20 cellular contexts compared by ENCODE assay signal in the genomic region with DNA sequence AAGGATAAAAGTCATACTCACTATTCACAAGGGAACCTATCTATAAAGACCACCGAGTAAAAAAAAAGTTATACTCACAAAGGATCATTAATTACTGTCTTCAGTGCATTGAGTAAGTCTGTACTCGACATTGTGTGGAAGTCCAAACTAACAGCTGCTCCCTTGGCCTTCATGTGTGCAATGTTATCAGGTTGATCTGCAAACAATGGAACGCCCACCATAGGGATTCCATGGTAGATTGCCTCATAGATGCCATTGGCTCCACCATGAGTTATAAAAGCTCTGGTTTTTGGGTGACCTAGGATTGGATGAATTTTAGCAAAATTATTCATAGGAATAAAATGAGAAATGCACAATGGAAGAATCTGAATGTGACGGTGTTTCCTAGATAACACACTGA. TPM values are rescaled to one million over a fixed set of nuclear protein-coding genes. Genes with fewer than 3 reads are reported as not detected.
DNase-seq lines count a peak whose midpoint lies in the region; ATAC-seq, FAIRE-seq and TF ChIP-seq lines count a peak whose summit lies in the region.
"Had no signal": no experiment of that assay in that cellular context is flagged by ENCODE, and none has a peak within 500 bp of the region (broad histone marks: within the 10 kb centered on the region; RNA-seq: fewer than 3 reads in every experiment).

No MANE protein-coding gene starts in this region.

- H4K20me1 ChIP-seq in GM23338 (replicated peaks; ENCODE audit: insufficient read depth) (no peaks in the 10 kb centered on the region), astrocyte (ENCODE audit: insufficient read depth, low read length) (no peaks in the 10 kb centered on the region), Karpas-422 (ENCODE audit: insufficient read depth, low read depth, low read length) (no peaks in the 10 kb centered on the region)

- H3K9me3 Mint-ChIP-seq in GM23338 (no peaks in the 10 kb centered on the region), astrocyte (ENCODE audit: unreplicated experiment) (peaks cover 1% of the 10 kb centered on the region)

- H3K4me3 ChIP-seq in GM23338 (no peak overlapping the region), astrocyte (ENCODE audit: insufficient read depth, low read depth, low read length) (no peak overlapping the region), liver (ENCODE audit: low read depth in 1 of 3, low read length in 3 of 3) (no peak overlapping the region), Karpas-422 (ENCODE audit: low read length) (no peak overlapping the region)
- H3K4me3 ChIP-seq: GM23248 had no signal

- FAIRE-seq in astrocyte (lab: Jason Lieb, UNC), result no peak
- FAIRE-seq: D721Med, GM12892, GM18507, H54, HTR-8/SVneo had no signal

- no peak overlapping the region for H3K4me3 Mint-ChIP-seq in GM23338
- H3K4me3 Mint-ChIP-seq in astrocyte (ENCODE audit: unreplicated experiment), result no peak overlapping the region
- H3K4me3 Mint-ChIP-seq: CD4-positive, CD25-positive, alpha-beta regulatory T cell; CD8-positive, alpha-beta memory T cell; IgD-negative memory B cell had no signal

- H3K4me2 ChIP-seq in GM23338 (no peak overlapping the region), astrocyte (ENCODE audit: low read length) (no peak overlapping the region), Karpas-422 (ENCODE audit: low read depth, low read length, poor library complexity, severe bottlenecking) (no peak overlapping the region)

- WGBS in liver, result 42% methylated on average over 4 of the region's 4 CpGs

- no peaks in the 10 kb centered on the region for H3K27me3 ChIP-seq in GM23338 (ENCODE audit: insufficient read depth)
- H3K27me3 ChIP-seq in astrocyte (ENCODE audit: insufficient read depth, low read length), result no peaks in the 10 kb centered on the region
- no peaks in the 10 kb centered on the region for H3K27me3 ChIP-seq in liver (ENCODE audit: control insufficient read depth in 4 of 4, insufficient read depth in 4 of 4, low read length in 3 of 4)
- H3K27me3 ChIP-seq in Karpas-422 (ENCODE audit: low read length), result no peaks in the 10 kb centered on the region
- H3K27me3 ChIP-seq: BE2C had no signal

- H3K9ac ChIP-seq in astrocyte (ENCODE audit: low read length), result no peak overlapping the region
- no peak overlapping the region for H3K9ac ChIP-seq in liver (ENCODE audit: low read depth in 1 of 2, low read length in 2 of 2)
- no peak overlapping the region for H3K9ac ChIP-seq in Karpas-422 (ENCODE audit: low read length)
- H3K9ac ChIP-seq: GM23248 had no signal

- H3K36me3 ChIP-seq in GM23338 (ENCODE audit: insufficient read depth) (no peaks in the 10 kb centered on the region), astrocyte (ENCODE audit: insufficient read depth, low read length) (no peaks in the 10 kb centered on the region), liver (ENCODE audit: control insufficient read depth in 4 of 4, insufficient read depth in 3 of 4, low read depth in 1 of 4, low read length in 3 of 4) (peaks cover 2 to 60% (median 17%) of the 10 kb centered on the region in 4 donors), Karpas-422 (ENCODE audit: insufficient read depth, low read length) (no peaks in the 10 kb centered on the region)
- H3K36me3 ChIP-seq: BE2C had no signal

- H3K27ac Mint-ChIP-seq in GM23338 (no peak overlapping the region), astrocyte (ENCODE audit: unreplicated experiment) (no peak overlapping the region)
- H3K27ac Mint-ChIP-seq: CD4-positive, CD25-positive, alpha-beta regulatory T cell; CD8-positive, alpha-beta memory T cell; IgD-negative memory B cell had no signal

- H3K4me1 ChIP-seq in GM23338 (ENCODE audit: insufficient read depth) (no peaks in the 10 kb centered on the region), astrocyte (ENCODE audit: insufficient read depth, low read length) (no peaks in the 10 kb centered on the region), liver (ENCODE audit: control insufficient read depth in 4 of 4, insufficient read depth in 4 of 4, low read length in 3 of 4) (peaks cover 3 to 15% (median 8%) of the 10 kb centered on the region in 4 donors), Karpas-422 (ENCODE audit: low read length) (no peaks in the 10 kb centered on the region)
- H3K4me1 ChIP-seq: BE2C had no signal

- TF ChIP-seq RAD21 in liver (IDR thresholded peaks at IDR 0.05), result no peak

- H3K27ac ChIP-seq in GM23338 (ENCODE audit: low read depth) (no peak overlapping the region), astrocyte (ENCODE audit: low read depth, low read length) (no peak overlapping the region), liver (ENCODE audit: low read depth in 1 of 2, low read length in 2 of 2) (no peak overlapping the region), Karpas-422 (ENCODE audit: low read length) (no peak overlapping the region)
- H3K27ac ChIP-seq: GM23248 had no signal

- no peaks in the 10 kb centered on the region for H3K4me1 Mint-ChIP-seq in GM23338
- peaks cover 11% of the 10 kb centered on the region for H3K4me1 Mint-ChIP-seq in astrocyte (ENCODE audit: low read depth, unreplicated experiment)
- H3K4me1 Mint-ChIP-seq: CD4-positive, CD25-positive, alpha-beta regulatory T cell; CD8-positive, alpha-beta memory T cell; IgD-negative memory B cell had no signal

- ATAC-seq in GM23338, result no peak

- H3K27me3 Mint-ChIP-seq in GM23338 (ENCODE audit: insufficient read depth, low read depth, poor library complexity) (no peaks in the 10 kb centered on the region), astrocyte (ENCODE audit: low read depth, unreplicated experiment) (no peaks in the 10 kb centered on the region)
- H3K27me3 Mint-ChIP-seq: CD4-positive, CD25-positive, alpha-beta regulatory T cell; CD8-positive, alpha-beta memory T cell; IgD-negative memory B cell had no signal

- H3K9me2 ChIP-seq in GM23338 (ENCODE audit: insufficient read depth) (no peaks in the 10 kb centered on the region), Karpas-422 (replicated peaks; ENCODE audit: insufficient read depth, low read length) (no peaks in the 10 kb centered on the region)

- H3K36me3 Mint-ChIP-seq in GM23338 (ENCODE audit: low read depth), result no peaks in the 10 kb centered on the region
- H3K36me3 Mint-ChIP-seq in astrocyte (ENCODE audit: low read depth, unreplicated experiment), result no peaks in the 10 kb centered on the region
- H3K36me3 Mint-ChIP-seq: CD4-positive, CD25-positive, alpha-beta regulatory T cell; CD8-positive, alpha-beta memory T cell; IgD-negative memory B cell had no signal

- DNase-seq in GM23338 (ENCODE audit: low spot score) (no peak), astrocyte (ENCODE audit: low read depth) (peak; percentile 75), middle frontal gyrus (ENCODE audit: extremely low spot score, low spot score) (no peak), NCI-H82 treated with DMSO at 0.1 percent for 48 hours (lab: John Stamatoyannopoulos, UW; ENCODE audit: unreplicated experiment) (no peak), Karpas-422 (no peak)
- DNase-seq: ACHN; BE2C; C1 segment of cervical spinal cord; CD4-positive, CD25-positive, alpha-beta regulatory T cell; CD8-positive, alpha-beta memory T cell; COR-L47; GM23248; HCEC 1CT had no signal

- H3F3A ChIP-seq in GM23338 (replicated peaks; ENCODE audit: low read depth), result no peaks in the 10 kb centered on the region

- TF ChIP-seq CTCF in GM23338 (conservative IDR thresholded peaks at IDR 0.05; ENCODE audit: low read depth in 2 of 2), result no peak
- TF ChIP-seq CTCF in astrocyte (IDR thresholded peaks at IDR 0.05; ENCODE audit: insufficient read depth, low read depth, low read length), result no peak
- no peak for TF ChIP-seq CTCF in liver (IDR thresholded peaks at IDR 0.05; ENCODE audit: low read depth, low read length, missing input control)

- H3K79me2 ChIP-seq in GM23338 (replicated peaks; ENCODE audit: insufficient read depth) (no peaks in the 10 kb centered on the region), astrocyte (ENCODE audit: insufficient read depth, low read length) (no peaks in the 10 kb centered on the region), Karpas-422 (ENCODE audit: low read length) (no peaks in the 10 kb centered on the region)

- H3K9me3 ChIP-seq in astrocyte (ENCODE audit: insufficient read depth, low read depth, low read length) (no peaks in the 10 kb centered on the region), liver (ENCODE audit: control insufficient read depth in 4 of 4, low read length in 3 of 4) (no peaks in the 10 kb centered on the region), Karpas-422 (ENCODE audit: low read length) (peaks cover 14% of the 10 kb centered on the region)
- H3K9me3 ChIP-seq: BE2C had no signal

- H2AFZ ChIP-seq in GM23338 (0 out of 2 replicates have a peak overlapping the region, but pooled peaks have one; percentile 28), astrocyte (ENCODE audit: low read depth, low read length) (no peak overlapping the region), Karpas-422 (ENCODE audit: low read length) (no peak overlapping the region)
- H2AFZ ChIP-seq: GM23248 had no signal

TF ChIP-seq in GM23338, 12 proteins besides CTCF, POLR2A, EP300 and RAD21 (continues in another document):
- TF ChIP-seq JUNB (IDR thresholded peaks at IDR 0.05; ENCODE audit: unreplicated experiment), result no peak

TF ChIP-seq in liver, 16 proteins besides CTCF, POLR2A, EP300 and RAD21:
- TF ChIP-seq HNF4A (conservative IDR thresholded peaks at IDR 0.05) (peak; percentile 26 to 49), FOXA1 (IDR thresholded peaks at IDR 0.05) (no peak), ZBTB33 (IDR thresholded peaks at IDR 0.05) (no peak), RXRA (IDR thresholded peaks at IDR 0.05) (peak in 1 of 2 donors; percentile 20), YY1 (IDR thresholded peaks at IDR 0.05) (peak; percentile 59)

RNA-seq across cellular contexts. Expression of gene UGT2B4, which starts 10.6 kb away (rescaled TPM):
- total RNA-seq in GM23338 (2014; rRNA removed; shearing (Covaris generic)), result not detected in 2 replicates
- polyA plus RNA-seq in GM23338 (2016; fragmentation: Nextera tagmentation; extraction: Ambion mirVana) (not detected in 2 replicates), liver (100 to 1,000 TPM; 463 to 623 TPM)
- total RNA-seq in astrocyte (0.32 and 0.41 TPM in 2 replicates), liver (1,000 to 10,000 TPM in 1 of 2 donors, 100 to 1,000 TPM in 1; 247 to 1,448 TPM)
- not detected in 2 replicates for total RNA-seq in Karpas-422 (2014; rRNA removed; shearing (Covaris generic); ENCODE audit: low replicate concordance)
- total RNA-seq: CD4-positive, CD25-positive, alpha-beta regulatory T cell; CD8-positive, alpha-beta memory T cell; GM23248 had no signal
- polyA plus RNA-seq: CD4-positive, CD25-positive, alpha-beta regulatory T cell; CD8-positive, alpha-beta memory T cell; GM23248; IgD-negative memory B cell had no signal

Comparison
In these comparisons a context has a peak if more than half of its experiments do, and no peak if none do; other contexts are left out.
1. RNA of gene UGT2B4, which starts 10.6 kb away (total RNA-seq): 247 to 1,448 TPM in liver; 0.32 to 0.41 TPM in astrocyte, not detected in GM23338 and not detected in Karpas-422; every median in the first group is over 100 times any median in the second.